ENCODE assay signal across 19 cellular contexts in genomic region chr10:105840288-105840770, GRCh38.
DNase-seq lines count a peak whose midpoint lies in the region; FAIRE-seq and TF ChIP-seq lines count a peak whose summit lies in the region.
"Had no signal": no experiment of that assay in that cellular context is flagged by ENCODE, and none has a peak within 500 bp of the region (broad histone marks: within the 10 kb centered on the region; RNA-seq: fewer than 3 reads in every experiment).

No MANE protein-coding gene starts in this region.

- no peak overlapping the region for H3K4me3 Mint-ChIP-seq in H9
- H3K4me3 Mint-ChIP-seq in astrocyte (ENCODE audit: unreplicated experiment) = no peak overlapping the region
- H3K4me3 Mint-ChIP-seq: B cell had no signal

- no peak for FAIRE-seq in astrocyte (lab: Jason Lieb, UNC)
- FAIRE-seq: GM12891 had no signal

- TF ChIP-seq CTCF in A673 (conservative IDR thresholded peaks at IDR 0.05; ENCODE audit: low read depth, low read length) (no peak), H9 (conservative IDR thresholded peaks at IDR 0.05) (no peak), astrocyte (IDR thresholded peaks at IDR 0.05; ENCODE audit: insufficient read depth, low read depth, low read length) (no peak), neural cell (IDR thresholded peaks at IDR 0.05; ENCODE audit: poor library complexity, severe bottlenecking) (no peak), right atrium auricular region (IDR thresholded peaks at IDR 0.05) (no peak)

- TF ChIP-seq EP300 in neural cell (conservative IDR thresholded peaks at IDR 0.05; ENCODE audit: poor library complexity, severe bottlenecking) = no peak

- H3K4ac ChIP-seq in H9 (ENCODE audit: low read depth, low read length) = no peak overlapping the region

- no peak overlapping the region for H3K56ac ChIP-seq in H9 (ENCODE audit: insufficient read length, low read depth, low read length)

- no peak overlapping the region for H2BK5ac ChIP-seq in H9 (ENCODE audit: insufficient read length, low read length)

- peaks cover 56% of the 10 kb centered on the region for H3K4me1 ChIP-seq in A673 (ENCODE audit: insufficient read depth, low read length, poor library complexity, severe bottlenecking)
- peaks cover 4% of the 10 kb centered on the region; the same call in 1 of the 2 replicates for H3K4me1 ChIP-seq in H9 (ENCODE audit: insufficient read depth, low read length)
- H3K4me1 ChIP-seq in astrocyte (ENCODE audit: insufficient read depth, low read length) = no peaks in the 10 kb centered on the region
- H3K4me1 ChIP-seq in right atrium auricular region = no peaks in the 10 kb centered on the region
- H3K4me1 ChIP-seq: Caco-2, HAP-1 had no signal

- no peaks in the 10 kb centered on the region for H3K9me3 Mint-ChIP-seq in H9
- H3K9me3 Mint-ChIP-seq in astrocyte (ENCODE audit: unreplicated experiment) = no peaks in the 10 kb centered on the region

- no peaks in the 10 kb centered on the region for H4K20me1 ChIP-seq in H9 (ENCODE audit: control insufficient read depth, insufficient read depth, insufficient read length)
- H4K20me1 ChIP-seq in astrocyte (ENCODE audit: insufficient read depth, low read length) = no peaks in the 10 kb centered on the region
- H4K20me1 ChIP-seq in neural cell (ENCODE audit: insufficient read depth) = no peaks in the 10 kb centered on the region

- no peak for TF ChIP-seq RAD21 in neural cell (conservative IDR thresholded peaks at IDR 0.05)

- H3K23me2 ChIP-seq in H9 (ENCODE audit: insufficient read length, low read depth, low read length, poor library complexity, severe bottlenecking) = no peaks in the 10 kb centered on the region

- no peak overlapping the region for H2AK5ac ChIP-seq in H9 (ENCODE audit: insufficient read length, low read length)

- H4K8ac ChIP-seq in H9 (replicated peaks; ENCODE audit: insufficient read length, low read depth, low read length) = no peak overlapping the region

- H3K18ac ChIP-seq in H9 (ENCODE audit: insufficient read length, low read depth, low read length) = no peak overlapping the region

- intact Hi-C loops in A673 (cut with micrococcal nuclease; ENCODE audit: unreplicated experiment) = no loop called here

- POLR2A ChIA-PET in A673 (lab: Charles Lee; ENCODE audit: low non-redundant PET) = no interaction called here

- no peaks in the 10 kb centered on the region for H3K9me3 ChIP-seq in A673 (ENCODE audit: low read depth, low read length, poor library complexity, severe bottlenecking)
- H3K9me3 ChIP-seq in H9 (ENCODE audit: control insufficient read depth, low read depth, low read length) = no peaks in the 10 kb centered on the region
- H3K9me3 ChIP-seq in astrocyte (ENCODE audit: insufficient read depth, low read depth, low read length) = no peaks in the 10 kb centered on the region
- no peaks in the 10 kb centered on the region for H3K9me3 ChIP-seq in neural cell (ENCODE audit: low read length)
- H3K9me3 ChIP-seq in right atrium auricular region = no peaks in the 10 kb centered on the region
- H3K9me3 ChIP-seq: Caco-2, HAP-1 had no signal

- H3K9me2 ChIP-seq in neural cell (ENCODE audit: insufficient read depth, low read length) = no peaks in the 10 kb centered on the region

- H2BK12ac ChIP-seq in H9 (ENCODE audit: insufficient read length, low read depth, low read length) = no peak overlapping the region

- H3K14ac ChIP-seq in H9 (ENCODE audit: insufficient read depth, low read length) = no peak overlapping the region

- H2BK20ac ChIP-seq in H9 (ENCODE audit: low read depth, low read length, poor library complexity, severe bottlenecking) = no peak overlapping the region

- H4K5ac ChIP-seq in H9 (ENCODE audit: insufficient read length, low read depth, low read length) = no peak overlapping the region

- peak overlapping the region; percentile 31 for H3K27ac ChIP-seq in A673 (ENCODE audit: low read depth, low read length, poor library complexity, severe bottlenecking)
- no peak overlapping the region for H3K27ac ChIP-seq in H9 (ENCODE audit: insufficient read length, low read depth, low read length)
- no peak overlapping the region for H3K27ac ChIP-seq in astrocyte (ENCODE audit: low read depth, low read length)
- peak overlapping the region; percentile 41 for H3K27ac ChIP-seq in neural cell (ENCODE audit: low read length)
- H3K27ac ChIP-seq in right atrium auricular region = no peak overlapping the region

- H3K36me3 Mint-ChIP-seq in H9 (ENCODE audit: insufficient read depth in 1 of 3, low read depth in 3 of 3) (no peaks in the 10 kb centered on the region), astrocyte (ENCODE audit: low read depth, unreplicated experiment) (no peaks in the 10 kb centered on the region)

- H3K4me2 ChIP-seq in H9 (ENCODE audit: insufficient read depth, insufficient read length, low read length) = no peak overlapping the region
- no peak overlapping the region for H3K4me2 ChIP-seq in astrocyte (ENCODE audit: low read length)
- peak overlapping the region; percentile 42 for H3K4me2 ChIP-seq in neural cell (ENCODE audit: low read length)

- H3T11ph ChIP-seq in H9 (ENCODE audit: low read length) = no peak overlapping the region

- H3K36me3 ChIP-seq in A673 (ENCODE audit: insufficient read depth, low read length, poor library complexity, severe bottlenecking) (no peaks in the 10 kb centered on the region), astrocyte (ENCODE audit: insufficient read depth, low read length) (no peaks in the 10 kb centered on the region), neural cell (ENCODE audit: insufficient read depth, low read length) (no peaks in the 10 kb centered on the region), right atrium auricular region (no peaks in the 10 kb centered on the region)
- H3K36me3 ChIP-seq: HAP-1 had no signal

- H3K4me1 Mint-ChIP-seq in H9 (peaks cover 33 to 43% of the 10 kb centered on the region in 2 experiments), astrocyte (ENCODE audit: low read depth, unreplicated experiment) (peaks cover 33% of the 10 kb centered on the region)

- no peak overlapping the region for H2BK120ac ChIP-seq in H9 (ENCODE audit: low read depth, low read length, poor library complexity, severe bottlenecking)

- BruUV-seq in A673 (replicated peaks; lab: Mats Ljungman, UMichigan) = no TSS peak

- no peak overlapping the region for H2BK15ac ChIP-seq in H9 (ENCODE audit: low read depth, low read length)

- H3K9ac ChIP-seq in H9 (ENCODE audit: extremely low read depth, insufficient read length, low read length) (no peak overlapping the region), astrocyte (ENCODE audit: low read length) (no peak overlapping the region), neural cell (ENCODE audit: low read length) (no peak overlapping the region)

- no peaks in the 10 kb centered on the region for H3K79me1 ChIP-seq in H9 (ENCODE audit: insufficient read depth, low read depth, low read length, poor library complexity, severe bottlenecking)

- WGBS in H9 (ENCODE audit: extremely low coverage, insufficient read length, low lambda C conversion rate) = no CpG with 5 or more reads among the region's 6 CpGs

- CTCF ChIA-PET in A673 (lab: Charles Lee) = no interaction called here

- H3K27ac Mint-ChIP-seq in H9 (no peak overlapping the region), astrocyte (ENCODE audit: unreplicated experiment) (peak overlapping the region; percentile 72)
- H3K27ac Mint-ChIP-seq: B cell had no signal

- H3K27me3 Mint-ChIP-seq in H9 (ENCODE audit: low read depth) (no peaks in the 10 kb centered on the region), astrocyte (ENCODE audit: low read depth, unreplicated experiment) (no peaks in the 10 kb centered on the region)
- H3K27me3 Mint-ChIP-seq: B cell had no signal

- H2AFZ ChIP-seq in H9 (ENCODE audit: low read length) (no peak overlapping the region), astrocyte (ENCODE audit: low read depth, low read length) (no peak overlapping the region), neural cell (ENCODE audit: low read depth, low read length) (no peak overlapping the region)

- H3K79me2 ChIP-seq in H9 (ENCODE audit: insufficient read depth, low read length) (no peaks in the 10 kb centered on the region), astrocyte (ENCODE audit: insufficient read depth, low read length) (no peaks in the 10 kb centered on the region), neural cell (replicated peaks; ENCODE audit: insufficient read depth, low read length) (no peaks in the 10 kb centered on the region)

- H3K27me3 ChIP-seq in A673 (replicated peaks; ENCODE audit: insufficient read depth, low read depth, low read length, poor library complexity) (no peaks in the 10 kb centered on the region), H9 (ENCODE audit: insufficient read depth, low read length) (no peaks in the 10 kb centered on the region), astrocyte (ENCODE audit: insufficient read depth, low read length) (no peaks in the 10 kb centered on the region), neural cell (ENCODE audit: insufficient read depth, low read depth, low read length) (no peaks in the 10 kb centered on the region), right atrium auricular region (no peaks in the 10 kb centered on the region)

- H3F3A ChIP-seq in neural cell (ENCODE audit: insufficient read depth, low read length, poor library complexity, severe bottlenecking) = no peaks in the 10 kb centered on the region

- H3K4me3 ChIP-seq in A673 (ENCODE audit: low read depth, low read length, poor library complexity, severe bottlenecking) (no peak overlapping the region), astrocyte (ENCODE audit: insufficient read depth, low read depth, low read length) (no peak overlapping the region), neural cell (ENCODE audit: low read length) (peak overlapping the region; percentile 17), right atrium auricular region (no peak overlapping the region)
- H3K4me3 ChIP-seq: HAP-1 had no signal

- peak overlapping the region; percentile 69 for H3K23ac ChIP-seq in H9 (ENCODE audit: insufficient read length, low read depth, low read length)

- DNase-seq in A673 (ENCODE audit: low spot score) (peak; percentile 65), H9 (no peak), astrocyte (ENCODE audit: low read depth) (no peak), right atrium auricular region (ENCODE audit: low spot score) (no peak), NOMO-1 treated with DMSO at 0.1 percent for 48 hours (lab: John Stamatoyannopoulos, UW; ENCODE audit: unreplicated experiment) (no peak)
- DNase-seq in stimulated activated CD4-positive, alpha-beta T cell treated with anti-CD3 and anti-CD28 coated beads, Interleukin-4, amount 100 ng/mL, for 1 hour = no peak
- no peak for DNase-seq in stimulated activated CD4-positive, alpha-beta T cell treated with anti-CD3 and anti-CD28 coated beads, Interleukin-4, amount 100 ng/mL, for 4 hours
- DNase-seq: 8988T; Caco-2; GF-D8; NCI-H1694 treated with DMSO at 0.1 percent for 48 hours; NCI-H510A; NCI-H748 treated with DMSO at 0.1 percent for 48 hours; NK-92 treated with Interleukin-12 subunit alpha and Interleukin-12 subunit beta, amount 100 ng/mL, for 24 hours; SHP77 treated with DMSO at 0.1 percent for 48 hours had no signal

- no peak overlapping the region for H4K91ac ChIP-seq in H9 (ENCODE audit: insufficient read length, low read depth, low read length)

TF ChIP-seq in neural cell, 6 proteins besides CTCF, POLR2A, EP300 and RAD21 (continues in another document):
- TF ChIP-seq MXI1 (conservative IDR thresholded peaks at IDR 0.05; ENCODE audit: poor library complexity, severe bottlenecking) (no peak), TAF1 (IDR thresholded peaks at IDR 0.05; ENCODE audit: low read depth) (no peak), EZH2 (IDR thresholded peaks at IDR 0.05; ENCODE audit: borderline replicate concordance, insufficient read depth, low read length, poor library complexity, severe bottlenecking) (no peak)

Comparison
In these comparisons a context has a peak if more than half of its experiments do, and no peak if none do; other contexts are left out.
1. H3K27ac ChIP-seq: peak in A673 (single experiment) and neural cell (single experiment); none in H9 (single experiment), astrocyte (single experiment) and right atrium auricular region (0 of 2).